Comparison of ENCODE assay signal across 17 cellular contexts in genomic region chr3:183532620-183533409, GRCh38. TPM values are rescaled to one million over a fixed set of nuclear protein-coding genes. Genes with fewer than 3 reads are reported as not detected.
DNase-seq lines count a peak whose midpoint lies in the region; ATAC-seq, FAIRE-seq and TF ChIP-seq lines count a peak whose summit lies in the region.
"Had no signal": no experiment of that assay in that cellular context is flagged by ENCODE, and none has a peak within 500 bp of the region (broad histone marks: within the 10 kb centered on the region; RNA-seq: fewer than 3 reads in every experiment).

No MANE protein-coding gene starts in this region.

- POLR2A ChIA-PET in HepG2 (lab: Yijun Ruan, JAX), result no interaction called here
- POLR2A ChIA-PET in activated CD4-positive, alpha-beta memory T cell treated with anti-CD3 and anti-CD28 coated beads for 36 hours (lab: Charles Lee), result no interaction called here

- no peak overlapping the region for H2AFZ ChIP-seq in HepG2 (ENCODE audit: low read length)

- TF ChIP-seq EP300 in HepG2 (IDR thresholded peaks at IDR 0.05; ENCODE audit: low read depth in 2 of 2, low read length in 2 of 2) (no peak), HepG2 (CRISPR knock-in tag; IDR thresholded peaks at IDR 0.05; ENCODE audit: borderline replicate concordance) (no peak)

- WGBS in HepG2 (ENCODE audit: low lambda C conversion rate), result 0% methylated on average over 6 of the region's 6 CpGs
- WGBS in right lobe of liver (ENCODE audit: insufficient coverage, low coverage, low lambda C conversion rate, missing lambda C conversion rate), result 39% methylated on average over 4 of the region's 6 CpGs

- TF ChIP-seq POLR2A in HepG2 (IDR thresholded peaks at IDR 0.05; ENCODE audit: insufficient read depth in 1 of 2, low read depth in 2 of 2, low read length in 2 of 2), result no peak
- no peak for TF ChIP-seq POLR2A in right lobe of liver (IDR thresholded peaks at IDR 0.05)

- H3K4me1 Mint-ChIP-seq in activated CD4-positive, alpha-beta memory T cell treated with anti-CD3 and anti-CD28 coated beads for 36 hours (ENCODE audit: low read depth), result peaks cover 65% of the 10 kb centered on the region
- H3K4me1 Mint-ChIP-seq in immature natural killer cell, result peaks cover 30 to 44% of the 10 kb centered on the region in 2 donors

- TF ChIP-seq RAD21 in HepG2 (CRISPR knock-in tag; IDR thresholded peaks at IDR 0.05), result no peak

- H3K27ac ChIP-seq in HepG2 (ENCODE audit: extremely low read length, insufficient read depth, low read length) (no peak overlapping the region), right lobe of liver (no peak overlapping the region)
- H3K27ac ChIP-seq: colonic mucosa, psoas muscle had no signal

- no peaks in the 10 kb centered on the region for H3K27me3 Mint-ChIP-seq in activated CD4-positive, alpha-beta memory T cell treated with anti-CD3 and anti-CD28 coated beads for 36 hours
- peaks cover 0 to 2% (median 0%) of the 10 kb centered on the region in 3 donors for H3K27me3 Mint-ChIP-seq in immature natural killer cell (ENCODE audit: low read depth in 3 of 3)

- peaks cover 37% of the 10 kb centered on the region for H3K36me3 Mint-ChIP-seq in activated CD4-positive, alpha-beta memory T cell treated with anti-CD3 and anti-CD28 coated beads for 36 hours
- H3K36me3 Mint-ChIP-seq in immature natural killer cell, result peaks cover 4 to 16% (median 6%) of the 10 kb centered on the region in 3 donors

- FAIRE-seq in HepG2 (lab: Jason Lieb, UNC), result no peak

- TF ChIP-seq CTCF in HepG2 (CRISPR knock-in tag; IDR thresholded peaks at IDR 0.05), result no peak
- TF ChIP-seq CTCF in right lobe of liver (IDR thresholded peaks at IDR 0.05), result no peak

- DNase-seq in HepG2 (ENCODE audit: low spot score) (no peak), right lobe of liver (no peak), immature natural killer cell (no peak), T1000 (lab: John Stamatoyannopoulos, UW) (no peak), NCI-H345 (lab: John Stamatoyannopoulos, UW) (no peak)
- DNase-seq in activated CD4-positive, alpha-beta memory T cell treated with anti-CD3 and anti-CD28 coated beads for 36 hours, result no peak
- DNase-seq: HCEC 1CT; midbrain; NCI-H2227 treated with DMSO at 0.1 percent for 48 hours; psoas muscle; stimulated activated CD4-positive, alpha-beta T cell treated with anti-CD3 and anti-CD28 coated beads, Interleukin-1b, Interleukin-23, amount 100 ng/mL, for 48 hours; T-helper 1 cell had no signal

- peak overlapping the region; percentile 18 for H3K27ac Mint-ChIP-seq in activated CD4-positive, alpha-beta memory T cell treated with anti-CD3 and anti-CD28 coated beads for 36 hours
- H3K27ac Mint-ChIP-seq in immature natural killer cell, result peak overlapping the region; percentile 18 to 93 (median 84)

- in situ Hi-C loops in HepG2 (cut with HindIII; ENCODE audit: extremely low pct_ligation_motif_present, low pct_unique_long_range_greater_than_20kb), result no loop called here

- peaks cover 0 to 3% of the 10 kb centered on the region in 2 experiments; a peak in 1 of 5 replicates for H3K27me3 ChIP-seq in HepG2 (ENCODE audit: control insufficient read depth in 1 of 2, insufficient read depth in 2 of 2, low read length in 2 of 2)
- H3K27me3 ChIP-seq in right lobe of liver, result no peaks in the 10 kb centered on the region
- H3K27me3 ChIP-seq: colonic mucosa, Peyer's patch had no signal

- H3K9me3 ChIP-seq in HepG2 (ENCODE audit: low read length), result no peaks in the 10 kb centered on the region
- H3K9me3 ChIP-seq in right lobe of liver, result no peaks in the 10 kb centered on the region
- H3K9me3 ChIP-seq: colonic mucosa, Peyer's patch, psoas muscle had no signal

- no peaks in the 10 kb centered on the region for H3K79me2 ChIP-seq in HepG2 (ENCODE audit: insufficient read depth, low read length)

- H3K4me1 ChIP-seq in HepG2 (ENCODE audit: insufficient read depth, low read length), result no peaks in the 10 kb centered on the region
- H3K4me1 ChIP-seq in right lobe of liver, result no peaks in the 10 kb centered on the region
- H3K4me1 ChIP-seq: colonic mucosa had no signal

- H3K4me3 Mint-ChIP-seq in activated CD4-positive, alpha-beta memory T cell treated with anti-CD3 and anti-CD28 coated beads for 36 hours, result no peak overlapping the region
- H3K4me3 Mint-ChIP-seq in immature natural killer cell, result no peak overlapping the region

- H3K36me3 ChIP-seq in HepG2 (replicated peaks in 1 of 2; ENCODE audit: control insufficient read depth in 1 of 2, insufficient read depth in 2 of 2, low read length in 2 of 2) (no peaks in the 10 kb centered on the region), right lobe of liver (no peaks in the 10 kb centered on the region)
- H3K36me3 ChIP-seq: colonic mucosa, Peyer's patch had no signal

- H3K9ac ChIP-seq in HepG2 (ENCODE audit: insufficient read depth, low read depth, low read length), result no peak overlapping the region

- H3K9me3 Mint-ChIP-seq in activated CD4-positive, alpha-beta memory T cell treated with anti-CD3 and anti-CD28 coated beads for 36 hours, result peaks cover 4% of the 10 kb centered on the region
- H3K9me3 Mint-ChIP-seq in immature natural killer cell, result no peaks in the 10 kb centered on the region

- intact Hi-C loops in HepG2 (cut with micrococcal nuclease; ENCODE audit: unreplicated experiment), result no loop called here
- intact Hi-C loops in right lobe of liver (cut with DNase I), result no loop called here
- intact Hi-C loops in activated CD4-positive, alpha-beta memory T cell treated with anti-CD3 and anti-CD28 coated beads for 36 hours (cut with micrococcal nuclease), result no loop called here

- no peak overlapping the region for H3K4me2 ChIP-seq in HepG2 (ENCODE audit: low read depth, low read length)

- no peaks in the 10 kb centered on the region for H4K20me1 ChIP-seq in HepG2 (ENCODE audit: insufficient read depth, low read length)

- BruUV-seq in HepG2 (replicated peaks; lab: Mats Ljungman, UMichigan), result no TSS peak

- CTCF ChIA-PET in HepG2 (lab: Yijun Ruan, JAX; ENCODE audit: low intra/inter-chr PET ratio, low total read pairs), result no interaction called here
- CTCF ChIA-PET in activated CD4-positive, alpha-beta memory T cell treated with anti-CD3 and anti-CD28 coated beads for 36 hours (lab: Charles Lee), result interaction anchor here (1.1 kb wide), 1 partner anchor 17 kb away, joined by 4 read pairs; no protein-coding TSS in a partner anchor

- ATAC-seq in HepG2 (peak; percentile 26; the same call in 1 of the 3 replicates), right lobe of liver (no peak), HG03280 (IDR thresholded peaks at IDR 0.05; ENCODE audit: unreplicated experiment) (no peak), GM19467 (IDR thresholded peaks at IDR 0.05; ENCODE audit: unreplicated experiment) (no peak)
- ATAC-seq: psoas muscle had no signal

- H3K4me3 ChIP-seq in HepG2 (replicated peaks in 1 of 3; ENCODE audit: insufficient read depth in 1 of 3, low read depth in 2 of 3, low read length in 3 of 3), result no peak overlapping the region
- H3K4me3 ChIP-seq in right lobe of liver, result no peak overlapping the region
- H3K4me3 ChIP-seq: colonic mucosa, Peyer's patch, psoas muscle had no signal

TF ChIP-seq in HepG2, 621 proteins besides CTCF, POLR2A, EP300 and RAD21:
- TF ChIP-seq ZNF678 (CRISPR knock-in tag; IDR thresholded peaks at IDR 0.05) (no peak), CEBPB (IDR thresholded peaks at IDR 0.05; ENCODE audit: borderline replicate concordance, low read depth, low read length) (0 out of 2 replicates have a peak, but pooled peaks have one; percentile 22)

RNA-seq across cellular contexts. Expression of gene KLHL6, which starts 22.7 kb away (rescaled TPM):
- total RNA-seq in HepG2 (2016; rRNA removed; fragmentation: Illumina TruSeq; extraction: Trizol) (not detected in 2 replicates), right lobe of liver (1 to 10 TPM in 4 of 6 experiments, under 1 TPM in 2; 0.59 to 2.7 (median 1.6) TPM)
- not detected in 2 replicates for total RNA-seq in HepG2 (2016; cell fraction: cytosol; rRNA removed; fragmentation: Illumina TruSeq; extraction: Trizol; ENCODE audit: low read depth)
- not detected in 2 replicates for total RNA-seq in HepG2 (2016; cell fraction: insoluble cytoplasmic fraction; rRNA removed; fragmentation: Illumina TruSeq; extraction: Trizol)
- not detected in 2 replicates for total RNA-seq in HepG2 (2016; cell fraction: membrane; rRNA removed; fragmentation: Illumina TruSeq; extraction: Trizol)
- total RNA-seq in HepG2 (2016; cell fraction: nucleus; rRNA removed; fragmentation: Illumina TruSeq; extraction: Trizol), result not detected in 2 replicates
- polyA plus RNA-seq in HepG2 (2011; rRNA removed) (not detected in 2 replicates), immature natural killer cell (1 to 10 TPM; 2.2 to 6.1 (median 3.9) TPM)
- 0.03 TPM in 1 of 2 replicates, not detected in the other for polyA plus RNA-seq in HepG2 (2011; cell fraction: cytosol; rRNA removed)
- polyA plus RNA-seq in HepG2 (2011; cell fraction: nucleus; rRNA removed), result 0.05 TPM in 1 of 2 replicates, not detected in the other
- 0.04 and 0.07 TPM in 2 replicates for polyA plus RNA-seq in HepG2 (2012)
- not detected in 2 replicates for polyA plus RNA-seq in HepG2 (2016; cell fraction: cytosol; fragmentation: Illumina TruSeq; extraction: Trizol; ENCODE audit: low read depth)
- polyA plus RNA-seq in HepG2 (2016; cell fraction: insoluble cytoplasmic fraction; fragmentation: Illumina TruSeq; extraction: Trizol; ENCODE audit: low read depth), result not detected in 2 replicates
- polyA plus RNA-seq in HepG2 (2016; cell fraction: membrane; fragmentation: Illumina TruSeq; extraction: Trizol; ENCODE audit: low read depth), result not detected in 2 replicates
- not detected in 2 replicates for polyA plus RNA-seq in HepG2 (2016; cell fraction: nucleus; fragmentation: Illumina TruSeq; extraction: Trizol; ENCODE audit: insufficient read depth, low read depth)
- 0.33 TPM in 1 of 2 replicates, not detected in the other for polyA minus RNA-seq in HepG2 (2011; rRNA and poly(A)+ RNA removed; ENCODE audit: low replicate concordance)
- not detected in 2 replicates for polyA minus RNA-seq in HepG2 (2011; cell fraction: cytosol; rRNA and poly(A)+ RNA removed)
- not detected in 2 replicates for polyA minus RNA-seq in HepG2 (2011; cell fraction: nucleus; rRNA and poly(A)+ RNA removed)
- total RNA-seq in activated CD4-positive, alpha-beta memory T cell treated with anti-CD3 and anti-CD28 coated beads for 36 hours, result 10 to 100 TPM; 63.5 to 65.2 TPM
- total RNA-seq: Daoy had no signal

Comparison
In these comparisons a context has a peak if more than half of its experiments do, and no peak if none do; other contexts are left out.
1. RNA of gene KLHL6, which starts 22.7 kb away (total RNA-seq): 63.5 to 65.2 TPM in activated CD4-positive, alpha-beta memory T cell treated with anti-CD3 and anti-CD28 coated beads for 36 hours; 0.59 to 2.7 TPM in right lobe of liver and not detected in HepG2; every median in the first group is over 10 times any median in the second.